10 cellular contexts compared by ENCODE assay signal in the genomic region with DNA sequence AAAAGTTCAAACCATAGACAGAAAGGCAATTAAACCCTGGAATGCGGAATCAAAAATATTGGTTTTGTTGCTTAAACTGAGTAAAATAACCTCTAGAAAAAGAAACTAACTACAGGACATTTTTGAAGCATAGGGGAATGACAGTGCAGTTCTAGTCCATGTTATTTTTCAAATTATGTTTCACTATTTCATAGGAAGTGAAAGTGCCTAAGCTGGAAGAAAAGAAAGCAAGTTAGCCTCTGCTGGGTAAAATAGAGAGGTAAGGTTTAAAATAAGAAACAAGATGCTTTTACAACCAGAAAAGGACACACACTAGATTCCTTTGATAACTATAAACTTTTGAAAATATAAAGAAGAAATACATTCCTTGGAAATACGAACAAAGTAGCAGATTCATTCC. TPM values are rescaled to one million over a fixed set of nuclear protein-coding genes. Genes with fewer than 3 reads are reported as not detected.
DNase-seq lines count a peak whose midpoint lies in the region; ATAC-seq and TF ChIP-seq lines count a peak whose summit lies in the region.
"Had no signal": no experiment of that assay in that cellular context is flagged by ENCODE, and none has a peak within 500 bp of the region (broad histone marks: within the 10 kb centered on the region; RNA-seq: fewer than 3 reads in every experiment).

No MANE protein-coding gene starts in this region.

- peak overlapping the region; percentile 23 for H3K27ac Mint-ChIP-seq in activated naive CD4-positive, alpha-beta T cell treated with anti-CD3 and anti-CD28 coated beads, Interleukin-2, amount 50 U/mL, for 24 hours
- peak overlapping the region; percentile 92 to 93 (median 93) for H3K27ac Mint-ChIP-seq in IgD-negative memory B cell
- peak overlapping the region; percentile 34 for H3K27ac Mint-ChIP-seq in activated CD8-positive, alpha-beta T cell treated with anti-CD3 and anti-CD28 coated beads, Interleukin-2, amount 10 ng/mL, durations not matched to agents 7 days and 5 days

- CTCF ChIA-PET in activated CD8-positive, alpha-beta T cell treated with anti-CD3 and anti-CD28 coated beads, Interleukin-2, amount 10 ng/mL, durations not matched to agents 7 days and 5 days (lab: Charles Lee), result interaction anchor here (0.6 to 4.9 kb wide), 4 partner anchors 11 to 98 kb away, joined by 3 to 43 read pairs (median 7); no protein-coding TSS in a partner anchor

- no peaks in the 10 kb centered on the region for H3K27me3 Mint-ChIP-seq in activated naive CD4-positive, alpha-beta T cell treated with anti-CD3 and anti-CD28 coated beads, Interleukin-2, amount 50 U/mL, for 24 hours
- H3K27me3 Mint-ChIP-seq in IgD-negative memory B cell, result no peaks in the 10 kb centered on the region
- no peaks in the 10 kb centered on the region for H3K27me3 Mint-ChIP-seq in activated CD8-positive, alpha-beta T cell treated with anti-CD3 and anti-CD28 coated beads, Interleukin-2, amount 10 ng/mL, durations not matched to agents 7 days and 5 days (ENCODE audit: low read depth)

- intact Hi-C loops in upper lobe of right lung (cut with DNase I), result no loop called here

- POLR2A ChIA-PET in activated CD8-positive, alpha-beta T cell treated with anti-CD3 and anti-CD28 coated beads, Interleukin-2, amount 10 ng/mL, durations not matched to agents 7 days and 5 days (lab: Charles Lee), result interaction anchor here (0.5 to 2.1 kb wide), 4 partner anchors 29 to 84 kb away, joined by 3 to 7 read pairs (median 4); a partner anchor contains a TSS

- peak; percentile 70 for ATAC-seq in activated CD8-positive, alpha-beta T cell treated with anti-CD3 and anti-CD28 coated beads, Interleukin-2, amount 10 ng/mL, durations not matched to agents 7 days and 5 days
- ATAC-seq in upper lobe of right lung, result peak; percentile 55
- ATAC-seq in HG03139 (IDR thresholded peaks at IDR 0.05; ENCODE audit: unreplicated experiment), result no peak

- no peak for DNase-seq in activated naive CD4-positive, alpha-beta T cell treated with anti-CD3 and anti-CD28 coated beads, Interleukin-2, amount 50 U/mL, for 16 hours
- DNase-seq in activated CD8-positive, alpha-beta T cell treated with anti-CD3 and anti-CD28 coated beads, Interleukin-2, amount 10 ng/mL, durations not matched to agents 7 days and 5 days, result no peak
- no peak for DNase-seq in upper lobe of right lung
- DNase-seq in coronary artery (ENCODE audit: low spot score), result no peak
- no peak for DNase-seq in NCI-H146 treated with DMSO at 0.1 percent for 48 hours (lab: John Stamatoyannopoulos, UW; ENCODE audit: unreplicated experiment)
- DNase-seq: head of caudate nucleus, NCI-H187 had no signal

- peaks cover 31% of the 10 kb centered on the region for H3K4me1 Mint-ChIP-seq in activated naive CD4-positive, alpha-beta T cell treated with anti-CD3 and anti-CD28 coated beads, Interleukin-2, amount 50 U/mL, for 24 hours
- H3K4me1 Mint-ChIP-seq in IgD-negative memory B cell, result peaks cover 30 to 33% (median 31%) of the 10 kb centered on the region in 3 donors
- H3K4me1 Mint-ChIP-seq in activated CD8-positive, alpha-beta T cell treated with anti-CD3 and anti-CD28 coated beads, Interleukin-2, amount 10 ng/mL, durations not matched to agents 7 days and 5 days (ENCODE audit: low read depth), result peaks cover 49% of the 10 kb centered on the region

- TF ChIP-seq CTCF in upper lobe of right lung (IDR thresholded peaks at IDR 0.05) (no peak), coronary artery (IDR thresholded peaks at IDR 0.05) (no peak)

- peak overlapping the region; percentile 71 for H3K27ac ChIP-seq in upper lobe of right lung
- H3K27ac ChIP-seq in coronary artery, result no peak overlapping the region

- H3K9me3 Mint-ChIP-seq in activated naive CD4-positive, alpha-beta T cell treated with anti-CD3 and anti-CD28 coated beads, Interleukin-2, amount 50 U/mL, for 24 hours, result no peaks in the 10 kb centered on the region
- H3K9me3 Mint-ChIP-seq in IgD-negative memory B cell, result peaks cover 0 to 3% (median 0%) of the 10 kb centered on the region in 3 donors
- peaks cover 18% of the 10 kb centered on the region for H3K9me3 Mint-ChIP-seq in activated CD8-positive, alpha-beta T cell treated with anti-CD3 and anti-CD28 coated beads, Interleukin-2, amount 10 ng/mL, durations not matched to agents 7 days and 5 days (ENCODE audit: insufficient read depth)

- no peaks in the 10 kb centered on the region for H3K36me3 ChIP-seq in upper lobe of right lung

- no peaks in the 10 kb centered on the region for H3K4me1 ChIP-seq in upper lobe of right lung

- H3K27me3 ChIP-seq in upper lobe of right lung, result no peaks in the 10 kb centered on the region

- no peaks in the 10 kb centered on the region for H3K36me3 Mint-ChIP-seq in activated naive CD4-positive, alpha-beta T cell treated with anti-CD3 and anti-CD28 coated beads, Interleukin-2, amount 50 U/mL, for 24 hours
- peaks cover 2% of the 10 kb centered on the region for H3K36me3 Mint-ChIP-seq in IgD-negative memory B cell
- peaks cover 20% of the 10 kb centered on the region for H3K36me3 Mint-ChIP-seq in activated CD8-positive, alpha-beta T cell treated with anti-CD3 and anti-CD28 coated beads, Interleukin-2, amount 10 ng/mL, durations not matched to agents 7 days and 5 days (ENCODE audit: low read depth)

- peak overlapping the region; percentile 66 for H3K4me3 Mint-ChIP-seq in activated naive CD4-positive, alpha-beta T cell treated with anti-CD3 and anti-CD28 coated beads, Interleukin-2, amount 50 U/mL, for 24 hours
- peak overlapping the region; percentile 95 to 97 (median 96) for H3K4me3 Mint-ChIP-seq in IgD-negative memory B cell
- H3K4me3 Mint-ChIP-seq in activated CD8-positive, alpha-beta T cell treated with anti-CD3 and anti-CD28 coated beads, Interleukin-2, amount 10 ng/mL, durations not matched to agents 7 days and 5 days, result peak overlapping the region; percentile 76

- H3K4me3 ChIP-seq in upper lobe of right lung (peak overlapping the region; percentile 17), coronary artery (no peak overlapping the region)

- H3K9me3 ChIP-seq in upper lobe of right lung, result no peaks in the 10 kb centered on the region

RNA-seq across cellular contexts. Expression of a gene that starts 1.1 kb away (rescaled TPM):
- polyA plus RNA-seq in IgD-negative memory B cell, result 168 TPM
- total RNA-seq in activated CD8-positive, alpha-beta T cell treated with anti-CD3 and anti-CD28 coated beads, Interleukin-2, amount 10 ng/mL, durations not matched to agents 7 days and 5 days, result 1 to 10 TPM; 1.3 to 1.6 TPM
- 3.4 TPM for total RNA-seq in upper lobe of right lung

RNA-seq across cellular contexts. Expression of a gene that starts 28.9 kb away (rescaled TPM):
- 177 TPM for polyA plus RNA-seq in IgD-negative memory B cell
- 100 to 1,000 TPM; 115 to 116 TPM for total RNA-seq in activated CD8-positive, alpha-beta T cell treated with anti-CD3 and anti-CD28 coated beads, Interleukin-2, amount 10 ng/mL, durations not matched to agents 7 days and 5 days
- 14.5 TPM for total RNA-seq in upper lobe of right lung

Comparison
In these comparisons a context has a peak if more than half of its experiments do, and no peak if none do; other contexts are left out.
1. H3K27ac Mint-ChIP-seq: peak in every context shown above with its lines; median percentile 93 in IgD-negative memory B cell; 34 in activated CD8-positive, alpha-beta T cell treated with anti-CD3 and anti-CD28 coated beads, Interleukin-2, amount 10 ng/mL, durations not matched to agents 7 days and 5 days; 23 in activated naive CD4-positive, alpha-beta T cell treated with anti-CD3 and anti-CD28 coated beads, Interleukin-2, amount 50 U/mL, for 24 hours.